ENCODE assay signal across 14 cellular contexts in genomic region chr21:25191141-25191540, GRCh38.
A peak's percentile ranks its signal among the peaks of the same experiment; 100 is the strongest.
DNase-seq lines count a peak whose midpoint lies in the region; ATAC-seq, FAIRE-seq and TF ChIP-seq lines count a peak whose summit lies in the region.
"Had no signal": no experiment of that assay in that cellular context is flagged by ENCODE, and none has a peak within 500 bp of the region (broad histone marks: within the 10 kb centered on the region; RNA-seq: fewer than 3 reads in every experiment).

No MANE protein-coding gene starts in this region.

- peak; percentile 37 for DNase-seq in RCC 7860 (ENCODE audit: low spot score)
- DNase-seq in ovary: no peak
- DNase-seq in activated CD8-positive, alpha-beta T cell treated with anti-CD3 and anti-CD28 coated beads, Interleukin-2, amount 10 ng/mL, durations not matched to agents 7 days and 5 days: no peak
- no peak for DNase-seq in NCI-H1694 (lab: John Stamatoyannopoulos, UW)
- no peak for DNase-seq in stimulated activated CD8-positive, alpha-beta memory T cell treated with anti-CD3 and anti-CD28 coated beads, Interleukin-4, amount 100 ng/mL, for 48 hours
- DNase-seq: activated naive CD4-positive, alpha-beta T cell; glutamatergic neuron; left colon; MG63; substantia nigra had no signal

- TF ChIP-seq POLR2A in ovary (IDR thresholded peaks at IDR 0.05): no peak

- no peak overlapping the region for H3K27ac Mint-ChIP-seq in activated CD8-positive, alpha-beta T cell treated with anti-CD3 and anti-CD28 coated beads, Interleukin-2, amount 10 ng/mL, durations not matched to agents 7 days and 5 days

- no peak for TF ChIP-seq EP300 in ovary (IDR thresholded peaks at IDR 0.05)

- peak; percentile 56 for ATAC-seq in GM18511 (IDR thresholded peaks at IDR 0.05; ENCODE audit: unreplicated experiment)
- peak; percentile 39 for ATAC-seq in GM21423 (IDR thresholded peaks at IDR 0.05; ENCODE audit: unreplicated experiment)
- peak; percentile 43 for ATAC-seq in HG02981 (IDR thresholded peaks at IDR 0.05; ENCODE audit: unreplicated experiment)
- no peak for ATAC-seq in activated CD8-positive, alpha-beta T cell treated with anti-CD3 and anti-CD28 coated beads, Interleukin-2, amount 10 ng/mL, durations not matched to agents 7 days and 5 days
- ATAC-seq: left colon had no signal

- CTCF ChIA-PET in activated CD8-positive, alpha-beta T cell treated with anti-CD3 and anti-CD28 coated beads, Interleukin-2, amount 10 ng/mL, durations not matched to agents 7 days and 5 days (lab: Charles Lee): no interaction called here

- no peaks in the 10 kb centered on the region for H3K9me3 Mint-ChIP-seq in activated CD8-positive, alpha-beta T cell treated with anti-CD3 and anti-CD28 coated beads, Interleukin-2, amount 10 ng/mL, durations not matched to agents 7 days and 5 days (ENCODE audit: insufficient read depth)

- TF ChIP-seq CTCF in ovary (IDR thresholded peaks at IDR 0.05): no peak

- no peaks in the 10 kb centered on the region for H3K27me3 ChIP-seq in ovary
- H3K27me3 ChIP-seq: BLaER1 treated with 17β-estradiol and CSF1 and Interleukin-3, amounts not matched to agents 10 nM and 100 nM; MG63 had no signal

- no peaks in the 10 kb centered on the region for H3K36me3 ChIP-seq in ovary
- H3K36me3 ChIP-seq: BLaER1 treated with 17β-estradiol and CSF1 and Interleukin-3, amounts not matched to agents 10 nM and 100 nM; MG63 had no signal

- H3K36me3 Mint-ChIP-seq in activated CD8-positive, alpha-beta T cell treated with anti-CD3 and anti-CD28 coated beads, Interleukin-2, amount 10 ng/mL, durations not matched to agents 7 days and 5 days (ENCODE audit: low read depth): no peaks in the 10 kb centered on the region

- H3K4me1 Mint-ChIP-seq in activated CD8-positive, alpha-beta T cell treated with anti-CD3 and anti-CD28 coated beads, Interleukin-2, amount 10 ng/mL, durations not matched to agents 7 days and 5 days (ENCODE audit: low read depth): no peaks in the 10 kb centered on the region

- intact Hi-C loops in ovary (cut with DNase I): no loop called here

- POLR2A ChIA-PET in activated CD8-positive, alpha-beta T cell treated with anti-CD3 and anti-CD28 coated beads, Interleukin-2, amount 10 ng/mL, durations not matched to agents 7 days and 5 days (lab: Charles Lee): no interaction called here

- H3K27ac ChIP-seq in ovary: no peak overlapping the region
- H3K27ac ChIP-seq: BLaER1 treated with 17β-estradiol and CSF1 and Interleukin-3, amounts not matched to agents 10 nM and 100 nM had no signal

- no peak overlapping the region for H3K4me3 ChIP-seq in ovary
- H3K4me3 ChIP-seq: BLaER1 treated with 17β-estradiol and CSF1 and Interleukin-3, amounts not matched to agents 10 nM and 100 nM; MG63 had no signal

- no peaks in the 10 kb centered on the region for H3K9me3 ChIP-seq in ovary
- H3K9me3 ChIP-seq: BLaER1 treated with 17β-estradiol and CSF1 and Interleukin-3, amounts not matched to agents 10 nM and 100 nM; MG63 had no signal

- no peak overlapping the region for H3K4me3 Mint-ChIP-seq in activated CD8-positive, alpha-beta T cell treated with anti-CD3 and anti-CD28 coated beads, Interleukin-2, amount 10 ng/mL, durations not matched to agents 7 days and 5 days

- H3K4me1 ChIP-seq in ovary (ENCODE audit: insufficient read depth): no peaks in the 10 kb centered on the region

- H3K27me3 Mint-ChIP-seq in activated CD8-positive, alpha-beta T cell treated with anti-CD3 and anti-CD28 coated beads, Interleukin-2, amount 10 ng/mL, durations not matched to agents 7 days and 5 days (ENCODE audit: low read depth): no peaks in the 10 kb centered on the region

- FAIRE-seq in RCC 7860 (lab: Jason Lieb, UNC): peak; percentile 83
